8 cellular contexts compared by ENCODE assay signal in genomic region chr19:11339254-11340098, GRCh38. TPM values are rescaled to one million over a fixed set of nuclear protein-coding genes. Genes with fewer than 3 reads are reported as not detected.
DNase-seq lines count a peak whose midpoint lies in the region; ATAC-seq and TF ChIP-seq lines count a peak whose summit lies in the region.

A gene with protein sequence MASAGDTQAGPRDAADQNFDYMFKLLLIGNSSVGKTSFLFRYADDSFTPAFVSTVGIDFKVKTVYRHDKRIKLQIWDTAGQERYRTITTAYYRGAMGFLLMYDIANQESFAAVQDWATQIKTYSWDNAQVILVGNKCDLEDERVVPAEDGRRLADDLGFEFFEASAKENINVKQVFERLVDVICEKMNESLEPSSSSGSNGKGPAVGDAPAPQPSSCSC (minus strand): TSS chr19:11339657. CDS start chr19:11337399, 2,258 bp downstream.

- no peaks in the 10 kb centered on the region for H3K27me3 Mint-ChIP-seq in effector memory CD8-positive, alpha-beta T cell

- peaks cover 23% of the 10 kb centered on the region in 2 donors for H3K4me1 Mint-ChIP-seq in effector memory CD8-positive, alpha-beta T cell (ENCODE audit: low read depth in 2 of 2)

- ATAC-seq in HG03571 (IDR thresholded peaks at IDR 0.05; ENCODE audit: unreplicated experiment) (peak; percentile 55), HG03457 (IDR thresholded peaks at IDR 0.05; ENCODE audit: unreplicated experiment) (no peak)
- ATAC-seq in effector memory CD8-positive, alpha-beta T cell (replicated peaks): peak; percentile 90

- H3K4me3 ChIP-seq in GM12865 (ENCODE audit: low read depth, low read length): peak within 1 kb of the TSS; percentile 85

- H3K9me3 Mint-ChIP-seq in effector memory CD8-positive, alpha-beta T cell: no peaks in the 10 kb centered on the region

- no peak for TF ChIP-seq CTCF in GM12865 (IDR thresholded peaks at IDR 0.05; ENCODE audit: insufficient read depth, low read depth, low read length, missing control alignments)

- peak within 1 kb of the TSS; percentile 72 to 84 for H3K27ac Mint-ChIP-seq in effector memory CD8-positive, alpha-beta T cell

- peak within 1 kb of the TSS; percentile 81 to 83 for H3K4me3 Mint-ChIP-seq in effector memory CD8-positive, alpha-beta T cell

- peaks cover 20% of the 10 kb centered on the region for H3K36me3 Mint-ChIP-seq in effector memory CD8-positive, alpha-beta T cell (ENCODE audit: insufficient read depth)

- DNase-seq in GM12865 (ENCODE audit: low read depth) (peak; percentile 91), NOMO-1 (lab: John Stamatoyannopoulos, UW; ENCODE audit: unreplicated experiment in 2 of 2) (peak; percentile 92 to 94), lung microvascular endothelial cell (ENCODE audit: low read depth in 2 of 2) (peak; percentile 83 to 84)
- DNase-seq in activated CD8-positive, alpha-beta memory T cell treated with anti-CD3 and anti-CD28 coated beads for 24 hours: peak; percentile 91
- peak; percentile 51 to 62 (median 55) for DNase-seq in effector memory CD8-positive, alpha-beta T cell
- peak; percentile 67 to 89 (median 76) for DNase-seq in stimulated activated CD4-positive, alpha-beta T cell treated with anti-CD3 and anti-CD28 coated beads, TNF-alpha, amount 100 ng/mL, for 24 hours (ENCODE audit: low read depth in 3 of 3)

RNA-seq across cellular contexts. Expression of the gene that starts here (rescaled TPM):
- 29.0 and 31.5 TPM in 2 replicates for total RNA-seq in lung microvascular endothelial cell
